1 cellular context compared by ENCODE assay signal in the genomic region with DNA sequence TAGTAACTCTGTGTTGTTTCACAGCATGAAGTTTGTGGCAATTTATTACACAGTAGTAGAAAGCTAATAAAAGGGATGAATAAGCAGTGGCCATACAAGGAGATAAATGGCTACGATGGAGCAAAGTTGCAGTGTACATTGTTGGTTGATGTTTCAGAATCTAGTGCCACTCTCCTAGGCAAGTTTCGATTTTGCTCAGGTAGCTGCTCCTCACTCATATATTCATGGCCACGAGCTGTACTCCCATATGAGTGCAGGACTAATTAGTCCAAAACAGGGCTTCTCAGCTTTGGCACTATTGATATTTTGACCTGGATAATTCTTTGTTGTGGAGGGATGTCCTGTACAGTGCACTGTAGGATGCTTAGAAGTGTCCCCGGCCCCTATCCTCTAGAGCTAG.
TF ChIP-seq lines count a peak whose summit lies in the region.

No MANE protein-coding gene starts in this region.

TF ChIP-seq in GM12878, 131 proteins besides CTCF, POLR2A, EP300 and RAD21:
- TF ChIP-seq, protein P1, sequence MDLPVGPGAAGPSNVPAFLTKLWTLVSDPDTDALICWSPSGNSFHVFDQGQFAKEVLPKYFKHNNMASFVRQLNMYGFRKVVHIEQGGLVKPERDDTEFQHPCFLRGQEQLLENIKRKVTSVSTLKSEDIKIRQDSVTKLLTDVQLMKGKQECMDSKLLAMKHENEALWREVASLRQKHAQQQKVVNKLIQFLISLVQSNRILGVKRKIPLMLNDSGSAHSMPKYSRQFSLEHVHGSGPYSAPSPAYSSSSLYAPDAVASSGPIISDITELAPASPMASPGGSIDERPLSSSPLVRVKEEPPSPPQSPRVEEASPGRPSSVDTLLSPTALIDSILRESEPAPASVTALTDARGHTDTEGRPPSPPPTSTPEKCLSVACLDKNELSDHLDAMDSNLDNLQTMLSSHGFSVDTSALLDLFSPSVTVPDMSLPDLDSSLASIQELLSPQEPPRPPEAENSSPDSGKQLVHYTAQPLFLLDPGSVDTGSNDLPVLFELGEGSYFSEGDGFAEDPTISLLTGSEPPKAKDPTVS (IDR thresholded peaks at IDR 0.05; ENCODE audit: low read depth, low read length) = no peak
- TF ChIP-seq EED (IDR thresholded peaks at IDR 0.05; ENCODE audit: low read depth) = no peak
- TF ChIP-seq STAT1 (conservative IDR thresholded peaks at IDR 0.05) = no peak
- no peak for TF ChIP-seq SIX5 (IDR thresholded peaks at IDR 0.05; ENCODE audit: low read depth, low read length, severe bottlenecking)
- TF ChIP-seq, protein P2, sequence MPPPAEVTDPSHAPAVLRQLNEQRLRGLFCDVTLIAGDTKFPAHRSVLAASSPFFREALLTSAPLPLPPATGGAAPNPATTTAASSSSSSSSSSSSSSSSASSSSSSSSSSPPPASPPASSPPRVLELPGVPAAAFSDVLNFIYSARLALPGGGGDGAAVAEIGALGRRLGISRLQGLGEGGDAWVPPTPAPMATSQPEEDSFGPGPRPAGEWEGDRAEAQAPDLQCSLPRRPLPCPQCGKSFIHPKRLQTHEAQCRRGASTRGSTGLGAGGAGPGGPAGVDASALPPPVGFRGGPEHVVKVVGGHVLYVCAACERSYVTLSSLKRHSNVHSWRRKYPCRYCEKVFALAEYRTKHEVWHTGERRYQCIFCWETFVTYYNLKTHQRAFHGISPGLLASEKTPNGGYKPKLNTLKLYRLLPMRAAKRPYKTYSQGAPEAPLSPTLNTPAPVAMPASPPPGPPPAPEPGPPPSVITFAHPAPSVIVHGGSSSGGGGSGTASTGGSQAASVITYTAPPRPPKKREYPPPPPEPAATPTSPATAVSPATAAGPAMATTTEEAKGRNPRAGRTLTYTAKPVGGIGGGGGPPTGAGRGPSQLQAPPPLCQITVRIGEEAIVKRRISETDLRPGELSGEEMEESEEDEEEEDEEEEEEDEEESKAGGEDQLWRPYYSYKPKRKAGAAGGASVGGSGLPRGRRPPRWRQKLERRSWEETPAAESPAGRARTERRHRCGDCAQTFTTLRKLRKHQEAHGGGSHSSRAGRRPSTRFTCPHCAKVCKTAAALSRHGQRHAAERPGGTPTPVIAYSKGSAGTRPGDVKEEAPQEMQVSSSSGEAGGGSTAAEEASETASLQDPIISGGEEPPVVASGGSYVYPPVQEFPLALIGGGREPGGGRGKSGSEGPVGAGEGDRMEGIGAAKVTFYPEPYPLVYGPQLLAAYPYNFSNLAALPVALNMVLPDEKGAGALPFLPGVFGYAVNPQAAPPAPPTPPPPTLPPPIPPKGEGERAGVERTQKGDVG (CRISPR knock-in tag; IDR thresholded peaks at IDR 0.05) = no peak
- TF ChIP-seq HCFC1 (IDR thresholded peaks at IDR 0.05; ENCODE audit: low read length) = no peak
- no peak for TF ChIP-seq SREBF2 (IDR thresholded peaks at IDR 0.05; ENCODE audit: low read length)
- no peak for TF ChIP-seq NFYA (IDR thresholded peaks at IDR 0.05; ENCODE audit: borderline replicate concordance, low read depth, low read length)
- TF ChIP-seq PAX5 (IDR thresholded peaks at IDR 0.05; ENCODE audit: borderline replicate concordance, low read depth, low read length) = no peak
- TF ChIP-seq, protein P3, sequence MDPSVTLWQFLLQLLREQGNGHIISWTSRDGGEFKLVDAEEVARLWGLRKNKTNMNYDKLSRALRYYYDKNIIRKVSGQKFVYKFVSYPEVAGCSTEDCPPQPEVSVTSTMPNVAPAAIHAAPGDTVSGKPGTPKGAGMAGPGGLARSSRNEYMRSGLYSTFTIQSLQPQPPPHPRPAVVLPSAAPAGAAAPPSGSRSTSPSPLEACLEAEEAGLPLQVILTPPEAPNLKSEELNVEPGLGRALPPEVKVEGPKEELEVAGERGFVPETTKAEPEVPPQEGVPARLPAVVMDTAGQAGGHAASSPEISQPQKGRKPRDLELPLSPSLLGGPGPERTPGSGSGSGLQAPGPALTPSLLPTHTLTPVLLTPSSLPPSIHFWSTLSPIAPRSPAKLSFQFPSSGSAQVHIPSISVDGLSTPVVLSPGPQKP (IDR thresholded peaks at IDR 0.05; ENCODE audit: low read depth, low read length) = no peak
- TF ChIP-seq, protein P4, sequence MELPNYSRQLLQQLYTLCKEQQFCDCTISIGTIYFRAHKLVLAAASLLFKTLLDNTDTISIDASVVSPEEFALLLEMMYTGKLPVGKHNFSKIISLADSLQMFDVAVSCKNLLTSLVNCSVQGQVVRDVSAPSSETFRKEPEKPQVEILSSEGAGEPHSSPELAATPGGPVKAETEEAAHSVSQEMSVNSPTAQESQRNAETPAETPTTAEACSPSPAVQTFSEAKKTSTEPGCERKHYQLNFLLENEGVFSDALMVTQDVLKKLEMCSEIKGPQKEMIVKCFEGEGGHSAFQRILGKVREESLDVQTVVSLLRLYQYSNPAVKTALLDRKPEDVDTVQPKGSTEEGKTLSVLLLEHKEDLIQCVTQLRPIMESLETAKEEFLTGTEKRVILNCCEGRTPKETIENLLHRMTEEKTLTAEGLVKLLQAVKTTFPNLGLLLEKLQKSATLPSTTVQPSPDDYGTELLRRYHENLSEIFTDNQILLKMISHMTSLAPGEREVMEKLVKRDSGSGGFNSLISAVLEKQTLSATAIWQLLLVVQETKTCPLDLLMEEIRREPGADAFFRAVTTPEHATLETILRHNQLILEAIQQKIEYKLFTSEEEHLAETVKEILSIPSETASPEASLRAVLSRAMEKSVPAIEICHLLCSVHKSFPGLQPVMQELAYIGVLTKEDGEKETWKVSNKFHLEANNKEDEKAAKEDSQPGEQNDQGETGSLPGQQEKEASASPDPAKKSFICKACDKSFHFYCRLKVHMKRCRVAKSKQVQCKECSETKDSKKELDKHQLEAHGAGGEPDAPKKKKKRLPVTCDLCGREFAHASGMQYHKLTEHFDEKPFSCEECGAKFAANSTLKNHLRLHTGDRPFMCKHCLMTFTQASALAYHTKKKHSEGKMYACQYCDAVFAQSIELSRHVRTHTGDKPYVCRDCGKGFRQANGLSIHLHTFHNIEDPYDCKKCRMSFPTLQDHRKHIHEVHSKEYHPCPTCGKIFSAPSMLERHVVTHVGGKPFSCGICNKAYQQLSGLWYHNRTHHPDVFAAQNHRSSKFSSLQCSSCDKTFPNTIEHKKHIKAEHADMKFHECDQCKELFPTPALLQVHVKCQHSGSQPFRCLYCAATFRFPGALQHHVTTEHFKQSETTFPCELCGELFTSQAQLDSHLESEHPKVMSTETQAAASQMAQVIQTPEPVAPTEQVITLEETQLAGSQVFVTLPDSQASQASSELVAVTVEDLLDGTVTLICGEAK (IDR thresholded peaks at IDR 0.05; ENCODE audit: borderline replicate concordance) = no peak
- TF ChIP-seq, protein P5, sequence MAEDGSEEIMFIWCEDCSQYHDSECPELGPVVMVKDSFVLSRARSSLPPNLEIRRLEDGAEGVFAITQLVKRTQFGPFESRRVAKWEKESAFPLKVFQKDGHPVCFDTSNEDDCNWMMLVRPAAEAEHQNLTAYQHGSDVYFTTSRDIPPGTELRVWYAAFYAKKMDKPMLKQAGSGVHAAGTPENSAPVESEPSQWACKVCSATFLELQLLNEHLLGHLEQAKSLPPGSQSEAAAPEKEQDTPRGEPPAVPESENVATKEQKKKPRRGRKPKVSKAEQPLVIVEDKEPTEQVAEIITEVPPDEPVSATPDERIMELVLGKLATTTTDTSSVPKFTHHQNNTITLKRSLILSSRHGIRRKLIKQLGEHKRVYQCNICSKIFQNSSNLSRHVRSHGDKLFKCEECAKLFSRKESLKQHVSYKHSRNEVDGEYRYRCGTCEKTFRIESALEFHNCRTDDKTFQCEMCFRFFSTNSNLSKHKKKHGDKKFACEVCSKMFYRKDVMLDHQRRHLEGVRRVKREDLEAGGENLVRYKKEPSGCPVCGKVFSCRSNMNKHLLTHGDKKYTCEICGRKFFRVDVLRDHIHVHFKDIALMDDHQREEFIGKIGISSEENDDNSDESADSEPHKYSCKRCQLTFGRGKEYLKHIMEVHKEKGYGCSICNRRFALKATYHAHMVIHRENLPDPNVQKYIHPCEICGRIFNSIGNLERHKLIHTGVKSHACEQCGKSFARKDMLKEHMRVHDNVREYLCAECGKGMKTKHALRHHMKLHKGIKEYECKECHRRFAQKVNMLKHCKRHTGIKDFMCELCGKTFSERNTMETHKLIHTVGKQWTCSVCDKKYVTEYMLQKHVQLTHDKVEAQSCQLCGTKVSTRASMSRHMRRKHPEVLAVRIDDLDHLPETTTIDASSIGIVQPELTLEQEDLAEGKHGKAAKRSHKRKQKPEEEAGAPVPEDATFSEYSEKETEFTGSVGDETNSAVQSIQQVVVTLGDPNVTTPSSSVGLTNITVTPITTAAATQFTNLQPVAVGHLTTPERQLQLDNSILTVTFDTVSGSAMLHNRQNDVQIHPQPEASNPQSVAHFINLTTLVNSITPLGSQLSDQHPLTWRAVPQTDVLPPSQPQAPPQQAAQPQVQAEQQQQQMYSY (CRISPR knock-in tag; IDR thresholded peaks at IDR 0.05) = no peak
- TF ChIP-seq CREB1 (IDR thresholded peaks at IDR 0.05; ENCODE audit: low read depth) = no peak
- TF ChIP-seq JUND (IDR thresholded peaks at IDR 0.05; ENCODE audit: low read depth, low read length) = no peak
- TF ChIP-seq RCOR1 (conservative IDR thresholded peaks at IDR 0.05; ENCODE audit: low read depth, low read length) = no peak
- no peak for TF ChIP-seq YY1 (IDR thresholded peaks at IDR 0.05; ENCODE audit: low read depth, low read length)
- TF ChIP-seq EZH2 (IDR thresholded peaks at IDR 0.05; ENCODE audit: borderline replicate concordance, control insufficient read depth, low read depth, low read length) = no peak
